ENCODE assay signal across 1 cellular context in the genomic region with DNA sequence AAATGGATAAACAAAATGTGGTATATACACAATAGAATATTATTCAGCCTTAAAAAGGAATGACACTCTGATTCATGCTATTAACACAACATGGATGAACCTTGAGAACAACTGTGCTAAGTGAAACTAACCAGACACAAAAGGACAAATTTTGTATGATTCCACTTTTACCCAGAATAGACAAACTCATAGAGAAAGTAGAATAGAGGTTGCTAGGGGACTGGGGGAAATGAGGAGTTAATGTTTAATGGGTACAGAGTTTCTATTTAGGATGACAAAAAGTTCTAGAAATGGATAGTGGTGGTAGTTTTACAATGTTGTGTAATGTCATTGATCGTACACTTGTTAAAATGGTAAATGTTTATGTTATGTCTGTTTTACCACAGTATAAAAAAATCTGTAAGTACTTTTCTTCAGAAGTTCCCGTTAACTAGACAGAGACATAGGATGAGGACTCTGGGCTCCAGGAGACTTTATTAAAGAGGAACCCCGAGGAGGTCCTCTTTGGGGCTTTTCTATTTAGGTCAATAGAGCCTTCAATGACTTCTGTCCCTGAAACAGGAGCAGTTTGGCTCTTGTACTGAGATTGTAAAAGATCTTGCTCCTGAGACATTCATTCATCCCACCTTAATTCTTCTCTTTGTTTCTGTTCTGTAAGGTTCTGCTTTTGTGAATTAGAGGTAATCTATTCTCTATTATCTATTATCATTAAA.
TF ChIP-seq lines count a peak whose summit lies in the region.

No MANE protein-coding gene starts in this region.

TF ChIP-seq in endothelial cell of umbilical vein, 7 proteins besides CTCF, POLR2A, EP300 and RAD21 (continued from another document):
- TF ChIP-seq JUN (IDR thresholded peaks at IDR 0.05; ENCODE audit: borderline replicate concordance, insufficient read depth, insufficient read length, low read depth) (no peak), POLR2AphosphoS5 (IDR thresholded peaks at IDR 0.05; ENCODE audit: insufficient read depth, low read depth, low read length) (no peak), EZH2 (IDR thresholded peaks at IDR 0.05; ENCODE audit: borderline replicate concordance, low read depth, low read length, severe bottlenecking) (no peak), MYC (IDR thresholded peaks at IDR 0.05; ENCODE audit: low read depth, low read length) (no peak), GATA2 (IDR thresholded peaks at IDR 0.05; ENCODE audit: insufficient read depth, insufficient read length, low read depth, low read length) (no peak)
